In the genomic region with DNA sequence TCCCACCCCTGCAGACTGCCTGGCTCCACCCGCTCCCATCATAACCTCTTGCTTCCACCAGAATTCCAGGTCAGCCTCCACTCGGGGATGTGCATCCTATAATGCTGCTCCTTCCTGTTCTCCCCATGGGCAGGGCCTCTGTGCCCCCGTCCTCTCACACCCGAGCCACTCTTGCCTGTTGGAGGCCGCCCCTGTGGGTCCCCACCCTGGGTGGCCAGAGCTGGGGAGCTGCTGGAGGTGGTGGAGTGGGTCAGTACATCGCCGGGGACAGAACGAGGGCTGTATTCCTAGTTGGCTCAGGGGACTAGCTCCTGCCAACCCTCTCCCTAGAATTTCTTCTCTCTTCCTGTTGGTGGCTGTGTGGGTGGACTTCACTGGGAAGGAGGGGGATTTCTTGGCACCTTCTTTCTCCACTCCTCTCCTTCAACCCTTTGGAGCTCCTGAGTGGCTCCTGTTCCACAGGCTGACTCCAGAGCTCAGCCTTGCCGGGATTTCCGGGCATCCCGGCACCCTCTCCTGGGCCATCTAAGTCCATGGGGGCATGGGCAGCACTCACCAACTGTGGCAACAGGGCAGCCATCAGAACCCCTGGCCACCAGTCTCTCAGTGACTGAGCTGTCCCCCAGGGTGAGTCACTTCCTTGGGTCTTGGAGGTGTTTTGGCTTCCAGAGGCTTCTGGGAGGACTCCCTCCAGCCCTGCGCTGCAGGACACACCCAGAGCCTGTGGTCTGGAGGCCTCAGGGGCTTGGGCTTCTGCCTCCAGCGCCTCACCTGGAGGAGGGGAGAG, we compare ENCODE assay signal across 13 cellular contexts.
DNase-seq lines count a peak whose midpoint lies in the region; ATAC-seq and TF ChIP-seq lines count a peak whose summit lies in the region.
"Had no signal": no experiment of that assay in that cellular context is flagged by ENCODE, and none has a peak within 500 bp of the region (broad histone marks: within the 10 kb centered on the region; RNA-seq: fewer than 3 reads in every experiment).

No MANE protein-coding gene starts in this region.

- POLR2A ChIA-PET in WTC11 (lab: Charles Lee) (no interaction called here), OCI-LY7 (lab: Charles Lee) (no interaction called here)

- in situ Hi-C loops in transverse colon (cut with MboI; ENCODE audit: low pct_ligation_motif_present in 1 of 4, low pct_unique_long_range_greater_than_20kb in 1 of 4, low sequenced_read_pairs in 3 of 4): loop anchor here in 1 of 4 donors (25.0 kb wide), 1 partner anchor 158 kb away; a partner anchor contains a TSS

- intact Hi-C loops in transverse colon (cut with DNase I; ENCODE audit: low total_unique reads): no loop called here
- intact Hi-C loops in uterus (cut with DNase I; ENCODE audit: low total_unique reads): no loop called here
- intact Hi-C loops in OCI-LY7 (cut with micrococcal nuclease; ENCODE audit: unreplicated experiment): no loop called here

- H3K27ac ChIP-seq in transverse colon (peak overlapping the region; percentile 50 to 86 (median 58)), uterus (no peak overlapping the region), OCI-LY7 (ENCODE audit: low read depth, low read length, poor library complexity, severe bottlenecking) (no peak overlapping the region)

- H3K4me2 ChIP-seq in OCI-LY7 (ENCODE audit: low read length): no peak overlapping the region

- no peaks in the 10 kb centered on the region for H3K27me3 Mint-ChIP-seq in activated naive CD4-positive, alpha-beta T cell treated with anti-CD3 and anti-CD28 coated beads, Interleukin-2, amount 10 ng/mL, durations not matched to agents 7 days and 5 days
- H3K27me3 Mint-ChIP-seq in WTC11 (ENCODE audit: low read depth) (no peaks in the 10 kb centered on the region), memory B cell (no peaks in the 10 kb centered on the region)

- no peaks in the 10 kb centered on the region for H3K9me3 Mint-ChIP-seq in activated naive CD4-positive, alpha-beta T cell treated with anti-CD3 and anti-CD28 coated beads, Interleukin-2, amount 10 ng/mL, durations not matched to agents 7 days and 5 days
- H3K9me3 Mint-ChIP-seq in WTC11 (no peaks in the 10 kb centered on the region), memory B cell (no peaks in the 10 kb centered on the region)

- H3K4me3 ChIP-seq in transverse colon (no peak overlapping the region), uterus (no peak overlapping the region), OCI-LY7 (ENCODE audit: low read depth, low read length, poor library complexity, severe bottlenecking) (no peak overlapping the region)
- H3K4me3 ChIP-seq: upper lobe of left lung had no signal

- no peak overlapping the region for H2AFZ ChIP-seq in OCI-LY7 (ENCODE audit: low read length)

- H3K27me3 ChIP-seq in transverse colon: no peaks in the 10 kb centered on the region
- no peaks in the 10 kb centered on the region for H3K27me3 ChIP-seq in uterus
- H3K27me3 ChIP-seq: upper lobe of left lung had no signal

- WGBS in transverse colon (ENCODE audit: low coverage in 1 of 2), 2 donors: 80 to 89% methylated on average over 1 to 13 of the region's 13 CpGs

- H3K9me2 ChIP-seq in OCI-LY7 (ENCODE audit: insufficient read depth, low read length): no peaks in the 10 kb centered on the region

- no peak overlapping the region for H3K4me3 Mint-ChIP-seq in activated naive CD4-positive, alpha-beta T cell treated with anti-CD3 and anti-CD28 coated beads, Interleukin-2, amount 10 ng/mL, durations not matched to agents 7 days and 5 days
- H3K4me3 Mint-ChIP-seq in WTC11 (no peak overlapping the region), memory B cell (no peak overlapping the region)

- no peak for TF ChIP-seq EP300 in transverse colon (IDR thresholded peaks at IDR 0.05; ENCODE audit: low read depth)

- H3K79me2 ChIP-seq in OCI-LY7 (ENCODE audit: insufficient read depth, low read depth, low read length): no peaks in the 10 kb centered on the region

- H3K4me1 ChIP-seq in transverse colon (peaks cover 7 to 42% (median 30%) of the 10 kb centered on the region in 4 donors), uterus (peaks cover 5 to 15% of the 10 kb centered on the region in 2 donors), OCI-LY7 (ENCODE audit: insufficient read depth, low read length, poor library complexity, severe bottlenecking) (no peaks in the 10 kb centered on the region)

- ATAC-seq in WTC11: peak; percentile 8; the same call in 1 of the 2 replicates
- no peak for ATAC-seq in memory B cell (ENCODE audit: low read depth)

- no peaks in the 10 kb centered on the region for H4K20me1 ChIP-seq in OCI-LY7 (ENCODE audit: insufficient read depth, low read length)

- H3K9me3 ChIP-seq in transverse colon: no peaks in the 10 kb centered on the region
- H3K9me3 ChIP-seq in uterus: no peaks in the 10 kb centered on the region
- H3K9me3 ChIP-seq in OCI-LY7 (ENCODE audit: low read length): no peaks in the 10 kb centered on the region
- H3K9me3 ChIP-seq: upper lobe of left lung had no signal

- H3K36me3 ChIP-seq in transverse colon: no peaks in the 10 kb centered on the region
- no peaks in the 10 kb centered on the region for H3K36me3 ChIP-seq in uterus
- peaks cover 41% of the 10 kb centered on the region; the same call in 1 of the 2 replicates for H3K36me3 ChIP-seq in OCI-LY7 (ENCODE audit: insufficient read depth, low read length)

- BruUV-seq in OCI-LY7 (replicated peaks; lab: Mats Ljungman, UMichigan): no TSS peak

- CTCF ChIA-PET in activated naive CD4-positive, alpha-beta T cell treated with anti-CD3 and anti-CD28 coated beads, Interleukin-2, amount 10 ng/mL, durations not matched to agents 7 days and 5 days (lab: Charles Lee): interaction anchor here (1.1 to 1.6 kb wide), 2 partner anchors 12 to 319 kb away, joined by 3 to 4 read pairs; no protein-coding TSS in a partner anchor
- CTCF ChIA-PET in WTC11 (lab: Charles Lee) (interaction anchor here (0.9 to 2.3 kb wide), 7 partner anchors 13 to 319 kb away, joined by 3 to 13 read pairs (median 3); no protein-coding TSS in a partner anchor), OCI-LY7 (lab: Charles Lee; ENCODE audit: unreplicated experiment) (interaction anchor here (0.7 kb wide), 1 partner anchor 77 kb away, joined by 3 read pairs; no protein-coding TSS in a partner anchor)

- TF ChIP-seq POLR2A in transverse colon (IDR thresholded peaks at IDR 0.05) (no peak), uterus (IDR thresholded peaks at IDR 0.05) (no peak)

- peaks cover 9% of the 10 kb centered on the region for H3K4me1 Mint-ChIP-seq in activated naive CD4-positive, alpha-beta T cell treated with anti-CD3 and anti-CD28 coated beads, Interleukin-2, amount 10 ng/mL, durations not matched to agents 7 days and 5 days
- H3K4me1 Mint-ChIP-seq in WTC11: peaks cover 22% of the 10 kb centered on the region
- H3K4me1 Mint-ChIP-seq in memory B cell: peaks cover 12% of the 10 kb centered on the region

- peak overlapping the region; percentile 64 for H3K27ac Mint-ChIP-seq in activated naive CD4-positive, alpha-beta T cell treated with anti-CD3 and anti-CD28 coated beads, Interleukin-2, amount 10 ng/mL, durations not matched to agents 7 days and 5 days
- H3K27ac Mint-ChIP-seq in WTC11: no peak overlapping the region
- peak overlapping the region; percentile 28 for H3K27ac Mint-ChIP-seq in memory B cell

- peaks cover 27% of the 10 kb centered on the region for H3K36me3 Mint-ChIP-seq in activated naive CD4-positive, alpha-beta T cell treated with anti-CD3 and anti-CD28 coated beads, Interleukin-2, amount 10 ng/mL, durations not matched to agents 7 days and 5 days
- no peaks in the 10 kb centered on the region for H3K36me3 Mint-ChIP-seq in WTC11
- peaks cover 25% of the 10 kb centered on the region for H3K36me3 Mint-ChIP-seq in memory B cell

- TF ChIP-seq CTCF in WTC11 (IDR thresholded peaks at IDR 0.05): no peak
- TF ChIP-seq CTCF in transverse colon (IDR thresholded peaks at IDR 0.05): no peak
- TF ChIP-seq CTCF in uterus (IDR thresholded peaks at IDR 0.05): no peak
- no peak for TF ChIP-seq CTCF in OCI-LY7 (conservative IDR thresholded peaks at IDR 0.05; ENCODE audit: low read length)

- DNase-seq in activated naive CD4-positive, alpha-beta T cell treated with anti-CD3 and anti-CD28 coated beads, Interleukin-2, amount 10 ng/mL, durations not matched to agents 7 days and 5 days: no peak
- DNase-seq in activated naive CD4-positive, alpha-beta T cell (lab: John Stamatoyannopoulos, UW): no peak
- no peak for DNase-seq in WTC11 (ENCODE audit: low spot score)
- DNase-seq in memory B cell (ENCODE audit: low spot score in 2 of 2): no peak
- no peak for DNase-seq in transverse colon
- DNase-seq in uterus: no peak
- no peak for DNase-seq in stimulated activated CD4-positive, alpha-beta T cell treated with anti-CD3 and anti-CD28 coated beads, Interleukin-2, amount 100 ng/mL, for 24 hours
- DNase-seq in OCI-LY7 (ENCODE audit: low spot score): no peak
- DNase-seq: HCEC 1CT; Kasumi-1; NCI-H345; stimulated activated CD4-positive, alpha-beta T cell treated with anti-CD3 and anti-CD28 coated beads, Interleukin-2, amount 100 ng/mL, for 48 hours; upper lobe of left lung had no signal

TF ChIP-seq in WTC11, 78 proteins besides CTCF, POLR2A, EP300 and RAD21 (continues in another document):
- no peak for TF ChIP-seq ATF1 (CRISPR knock-in tag; IDR thresholded peaks at IDR 0.05)
- TF ChIP-seq FOXP1 (CRISPR knock-in tag; IDR thresholded peaks at IDR 0.05; ENCODE audit: borderline replicate concordance): no peak
- no peak for TF ChIP-seq NFYB (CRISPR knock-in tag; conservative IDR thresholded peaks at IDR 0.05; ENCODE audit: low read depth)

Comparison
In these comparisons a context has a peak if more than half of its experiments do, and no peak if none do; other contexts are left out.
1. H3K27ac ChIP-seq: peak in transverse colon (4 of 4); none in uterus (0 of 2) and OCI-LY7 (single experiment).